In genomic region chr2:225112362-225113111, GRCh38 we compare ENCODE assay signal across 10 cellular contexts.
DNase-seq lines count a peak whose midpoint lies in the region; ATAC-seq and TF ChIP-seq lines count a peak whose summit lies in the region.
"Had no signal": no experiment of that assay in that cellular context is flagged by ENCODE, and none has a peak within 500 bp of the region (broad histone marks: within the 10 kb centered on the region; RNA-seq: fewer than 3 reads in every experiment).

No MANE protein-coding gene starts in this region.

- H3K27ac Mint-ChIP-seq in activated B cell treated with CpG ODN at 0.5 μM for 24 hours = peak overlapping the region; percentile 62

- H3K9me3 Mint-ChIP-seq in activated B cell treated with CpG ODN at 0.5 μM for 24 hours = no peaks in the 10 kb centered on the region
- H3K9me3 Mint-ChIP-seq: central memory CD8-positive, alpha-beta T cell had no signal

- intact Hi-C loops in activated B cell treated with CpG ODN at 0.5 μM for 24 hours (cut with micrococcal nuclease) = loop anchor here (10.0 kb wide), 1 partner anchor 188 kb away; no protein-coding TSS in a partner anchor

- CTCF ChIA-PET in activated B cell treated with CpG ODN at 0.5 μM for 24 hours (lab: Charles Lee) = no interaction called here

- H3K4me3 Mint-ChIP-seq in activated B cell treated with CpG ODN at 0.5 μM for 24 hours = peak overlapping the region; percentile 36
- H3K4me3 Mint-ChIP-seq: central memory CD8-positive, alpha-beta T cell had no signal

- POLR2A ChIA-PET in activated B cell treated with CpG ODN at 0.5 μM for 24 hours (lab: Charles Lee) = no interaction called here

- H3K36me3 Mint-ChIP-seq in activated B cell treated with CpG ODN at 0.5 μM for 24 hours (ENCODE audit: low read depth) = no peaks in the 10 kb centered on the region

- H3K4me1 Mint-ChIP-seq in activated B cell treated with CpG ODN at 0.5 μM for 24 hours = peaks cover 24% of the 10 kb centered on the region
- H3K4me1 Mint-ChIP-seq: central memory CD8-positive, alpha-beta T cell had no signal

- ATAC-seq in HG03103 (IDR thresholded peaks at IDR 0.05; ENCODE audit: low read depth, unreplicated experiment) (peak; percentile 75), activated B cell treated with CpG ODN at 0.5 μM for 24 hours (ENCODE audit: low read depth) (peak; percentile 45), GM21423 (IDR thresholded peaks at IDR 0.05; ENCODE audit: unreplicated experiment) (no peak)

- no peaks in the 10 kb centered on the region for H3K27me3 Mint-ChIP-seq in activated B cell treated with CpG ODN at 0.5 μM for 24 hours
- H3K27me3 Mint-ChIP-seq: central memory CD8-positive, alpha-beta T cell had no signal

- TF ChIP-seq CTCF in activated B cell treated with CpG ODN at 0.5 μM for 24 hours (IDR thresholded peaks at IDR 0.05) = no peak

- DNase-seq in NCI-H2171 treated with DMSO at 0.1 percent for 48 hours (lab: John Stamatoyannopoulos, UW) (peak; percentile 68), NCI-H2171 (lab: John Stamatoyannopoulos, UW) (no peak), activated B cell treated with CpG ODN at 0.5 μM for 24 hours (no peak)
- DNase-seq in stimulated activated CD8-positive, alpha-beta memory T cell treated with anti-CD3 and anti-CD28 coated beads, Interleukin-4, amount 100 ng/mL, for 48 hours = no peak
- no peak for DNase-seq in effector CD8-positive, alpha-beta T cell (lab: John Stamatoyannopoulos, UW)
- no peak for DNase-seq in activated T-cell treated with anti-CD3 and anti-CD28 coated beads, Interleukin-2, amount 50 U/mL, for 1 hour
- DNase-seq: NCI-H1092 had no signal
